Comparison of ENCODE assay signal across 22 cellular contexts in genomic region chr17:2803971-2804370, GRCh38. TPM values are rescaled to one million over a fixed set of nuclear protein-coding genes. Genes with fewer than 3 reads are reported as not detected.
"Had no signal": no experiment of that assay in that cellular context is flagged by ENCODE, and none has a peak within 500 bp of the region (broad histone marks: within the 10 kb centered on the region; RNA-seq: fewer than 3 reads in every experiment).

No MANE protein-coding gene starts in this region.

- H3K36me3 ChIP-seq: breast epithelium had no signal

- H3K4me3 ChIP-seq: breast epithelium had no signal

- H3K9me3 ChIP-seq: breast epithelium had no signal

- H3K27ac ChIP-seq: breast epithelium had no signal

- H3K4me1 ChIP-seq: breast epithelium had no signal

- ATAC-seq: activated CD8-positive, alpha-beta T cell treated with anti-CD3 and anti-CD28 coated beads, Interleukin-2, amount 10 ng/mL, durations not matched to agents 7 days and 5 days; T-helper 17 cell; WTC11 had no signal

- DNase-seq: activated CD4-positive, alpha-beta T cell treated with anti-CD3 and anti-CD28 coated beads for 48 hours; activated CD4-positive, alpha-beta T cell treated with anti-CD3 and anti-CD28 coated beads, Interleukin-2, amount 50 U/mL, for 4 hours; activated CD4-positive, CD25-positive, alpha-beta regulatory T cell treated with anti-CD3 and anti-CD28 coated beads, Interleukin-2, amount 50 U/mL, for 72 hours; activated CD8-positive, alpha-beta memory T cell treated with anti-CD3 and anti-CD28 coated beads, Interleukin-2, amount 50 U/mL, for 48 hours; activated CD8-positive, alpha-beta T cell treated with anti-CD3 and anti-CD28 coated beads, Interleukin-2, amount 10 ng/mL, durations not matched to agents 7 days and 5 days; activated naive CD4-positive, alpha-beta T cell treated with anti-CD3 and anti-CD28 coated beads, Interleukin-2, amount 50 U/mL, for 16 hours; activated naive CD8-positive, alpha-beta T cell treated with anti-CD3 and anti-CD28 coated beads, Interleukin-2, amount 10 ng/mL, durations not matched to agents 7 days and 5 days; activated T-cell treated with anti-CD3 and anti-CD28 coated beads, Interleukin-2, amount 50 U/mL, for 1 hour; aorta; central memory CD4-positive, alpha-beta T cell; NCI-H1105 treated with DMSO at 0.1 percent for 48 hours; NCI-H1436 treated with DMSO at 0.1 percent for 48 hours; NCI-H187; NCI-H2081; NCI-H510A treated with DMSO at 0.1 percent for 48 hours; NCI-H69; NK-92 treated with Interleukin-12 subunit alpha and Interleukin-12 subunit beta, amount 100 ng/mL, for 24 hours; SHP77 treated with DMSO at 0.1 percent for 48 hours; T-helper 17 cell; T-helper 9 cell had no signal

RNA-seq across cellular contexts. Expression of gene CCDC92B, which starts 54.5 kb away (rescaled TPM):
- total RNA-seq: activated CD8-positive, alpha-beta T cell treated with anti-CD3 and anti-CD28 coated beads, Interleukin-2, amount 10 ng/mL, durations not matched to agents 7 days and 5 days had no signal
- polyA plus RNA-seq: aorta had no signal
